9 cellular contexts compared by ENCODE assay signal in the genomic region with DNA sequence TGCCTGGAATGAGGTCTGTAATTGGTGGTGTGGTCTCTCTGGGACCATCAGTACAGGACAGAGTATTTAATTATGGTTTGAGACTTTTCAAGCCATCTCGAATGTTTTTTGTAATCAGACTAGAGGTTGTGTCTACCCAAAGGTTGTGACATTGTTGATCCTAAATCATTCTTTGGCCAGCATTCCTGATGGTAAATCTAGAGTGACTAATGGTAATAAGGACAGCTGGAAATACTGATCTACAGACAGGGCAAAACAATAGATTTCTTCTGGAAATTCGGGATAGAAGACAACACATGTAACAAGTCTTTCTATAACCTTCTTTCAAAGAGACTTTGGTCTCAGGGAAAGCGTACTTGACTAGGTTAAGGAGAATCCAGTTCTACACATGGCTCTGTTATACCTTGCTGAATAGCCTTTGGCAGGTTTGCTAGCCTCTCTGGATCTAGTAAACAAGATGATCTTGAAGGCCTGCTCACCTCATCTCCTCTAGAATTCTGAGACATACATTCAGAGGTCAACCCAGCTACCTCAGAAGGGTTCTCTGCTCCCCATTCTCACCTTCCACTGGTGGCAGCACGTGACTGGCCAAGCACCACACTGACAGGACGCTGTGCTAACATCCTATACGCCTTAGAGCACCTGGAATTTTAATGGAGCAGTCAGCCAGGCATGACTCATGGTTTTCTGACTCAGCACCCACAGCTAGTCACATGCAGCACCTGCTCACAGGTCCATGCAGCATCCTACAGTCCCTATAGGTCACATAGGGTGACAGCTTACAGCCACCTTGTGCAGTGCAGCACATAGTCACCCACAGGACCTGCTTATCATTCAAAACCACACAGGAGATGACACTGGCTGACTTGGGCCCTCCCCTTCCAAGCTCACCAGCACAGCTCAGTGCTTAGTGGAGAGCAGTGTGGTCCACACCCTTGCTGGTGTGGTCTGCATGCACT. TPM values are rescaled to one million over a fixed set of nuclear protein-coding genes. Genes with fewer than 3 reads are reported as not detected.
DNase-seq lines count a peak whose midpoint lies in the region; ATAC-seq and TF ChIP-seq lines count a peak whose summit lies in the region.
"Had no signal": no experiment of that assay in that cellular context is flagged by ENCODE, and none has a peak within 500 bp of the region (broad histone marks: within the 10 kb centered on the region; RNA-seq: fewer than 3 reads in every experiment).

No MANE protein-coding gene starts in this region.

- H3K4me3 Mint-ChIP-seq in activated naive CD8-positive, alpha-beta T cell treated with anti-CD3 and anti-CD28 coated beads for 36 hours = no peak overlapping the region
- H3K4me3 Mint-ChIP-seq in natural killer cell = no peak overlapping the region

- H3K4me3 ChIP-seq in testis (no peak overlapping the region), uterus (no peak overlapping the region)

- no peaks in the 10 kb centered on the region for H3K4me1 ChIP-seq in testis
- H3K4me1 ChIP-seq in uterus = no peaks in the 10 kb centered on the region

- H3K27ac Mint-ChIP-seq in activated naive CD8-positive, alpha-beta T cell treated with anti-CD3 and anti-CD28 coated beads for 36 hours = no peak overlapping the region
- peak overlapping the region; percentile 49 to 86 for H3K27ac Mint-ChIP-seq in natural killer cell

- H3K27ac ChIP-seq in testis (no peak overlapping the region), uterus (no peak overlapping the region)
- H3K27ac ChIP-seq: KMS-11 had no signal

- H3K27me3 ChIP-seq in testis = no peaks in the 10 kb centered on the region
- H3K27me3 ChIP-seq in uterus = no peaks in the 10 kb centered on the region

- H3K9me3 ChIP-seq in testis (no peaks in the 10 kb centered on the region), uterus (no peaks in the 10 kb centered on the region)

- peak; percentile 79 for DNase-seq in DMS153 (lab: John Stamatoyannopoulos, UW)
- peak; percentile 63 for DNase-seq in NCI-H2029 (lab: John Stamatoyannopoulos, UW)
- DNase-seq in activated naive CD8-positive, alpha-beta T cell treated with anti-CD3 and anti-CD28 coated beads for 36 hours = peak; percentile 14
- peak; percentile 59 for DNase-seq in natural killer cell
- no peak for DNase-seq in testis
- DNase-seq in effector CD8-positive, alpha-beta T cell (lab: John Stamatoyannopoulos, UW) = no peak
- no peak for DNase-seq in SK-N-DZ (ENCODE audit: low spot score)
- DNase-seq in uterus = no peak

- no peak for TF ChIP-seq POLR2A in testis (IDR thresholded peaks at IDR 0.05)
- TF ChIP-seq POLR2A in uterus (IDR thresholded peaks at IDR 0.05) = no peak

- H3K9me3 Mint-ChIP-seq in activated naive CD8-positive, alpha-beta T cell treated with anti-CD3 and anti-CD28 coated beads for 36 hours = peaks cover 14% of the 10 kb centered on the region
- H3K9me3 Mint-ChIP-seq in natural killer cell = peaks cover 3 to 9% of the 10 kb centered on the region in 2 donors

- peak; percentile 93 to 99 (median 96) for ATAC-seq in natural killer cell

- H3K36me3 ChIP-seq in testis (ENCODE audit: low read depth, missing control alignments) (no peaks in the 10 kb centered on the region), uterus (no peaks in the 10 kb centered on the region)

- TF ChIP-seq CTCF in natural killer cell (IDR thresholded peaks at IDR 0.05) = no peak
- TF ChIP-seq CTCF in testis (IDR thresholded peaks at IDR 0.05) = no peak
- no peak for TF ChIP-seq CTCF in uterus (IDR thresholded peaks at IDR 0.05)

- H3K27me3 Mint-ChIP-seq in activated naive CD8-positive, alpha-beta T cell treated with anti-CD3 and anti-CD28 coated beads for 36 hours = peaks cover 10% of the 10 kb centered on the region
- peaks cover 7 to 8% of the 10 kb centered on the region in 2 donors for H3K27me3 Mint-ChIP-seq in natural killer cell (ENCODE audit: low read depth in 2 of 2)

- peaks cover 2% of the 10 kb centered on the region for H3K36me3 Mint-ChIP-seq in activated naive CD8-positive, alpha-beta T cell treated with anti-CD3 and anti-CD28 coated beads for 36 hours
- peaks cover 12% of the 10 kb centered on the region for H3K36me3 Mint-ChIP-seq in natural killer cell

- 91 to 95% methylated on average over 5 to 6 of the region's 6 CpGs for WGBS in testis, 2 donors

- intact Hi-C loops in natural killer cell (cut with micrococcal nuclease) = loop anchor here (1.0 kb wide), 1 partner anchor 36 kb away; no protein-coding TSS in a partner anchor
- intact Hi-C loops in testis (cut with DNase I; ENCODE audit: low total_unique reads) = no loop called here
- intact Hi-C loops in uterus (cut with DNase I; ENCODE audit: low total_unique reads) = no loop called here

- peaks cover 7% of the 10 kb centered on the region for H3K4me1 Mint-ChIP-seq in activated naive CD8-positive, alpha-beta T cell treated with anti-CD3 and anti-CD28 coated beads for 36 hours
- peaks cover 17 to 21% of the 10 kb centered on the region in 2 donors for H3K4me1 Mint-ChIP-seq in natural killer cell

RNA-seq across cellular contexts. Expression of a gene that starts 12.2 kb away (rescaled TPM):
- total RNA-seq in activated naive CD8-positive, alpha-beta T cell treated with anti-CD3 and anti-CD28 coated beads for 36 hours = 1 to 10 TPM in 1 of 2 experiments, under 1 TPM in 1; 0.99 to 1.4 TPM
- total RNA-seq in natural killer cell (1 to 10 TPM; 1.7 to 2.6 (median 1.9) TPM), testis (10 to 100 TPM in 1 of 2 donors, 1 to 10 TPM in 1; 7.6 to 10.4 TPM), uterus (10 to 100 TPM in 1 of 4 donors, 1 to 10 TPM in 3; 2.9 to 12.4 (median 5.2) TPM)
- polyA plus RNA-seq in testis (ENCODE audit: insufficient read depth, low read depth, low replicate concordance) = 10.9 TPM
- polyA plus RNA-seq in SK-N-DZ (2014; cell fraction: cytosol; rRNA removed) = 0.03 and 0.38 TPM in 2 replicates
- 0.28 and 0.54 TPM in 2 replicates for polyA plus RNA-seq in SK-N-DZ (2014; cell fraction: nucleus; rRNA removed)

Comparison
In these comparisons a context has a peak if more than half of its experiments do, and no peak if none do; other contexts are left out.
1. DNase-seq: peak in DMS153 (single experiment), NCI-H2029 (single experiment), activated naive CD8-positive, alpha-beta T cell treated with anti-CD3 and anti-CD28 coated beads for 36 hours (single experiment) and natural killer cell (single experiment); none in testis (single experiment), effector CD8-positive, alpha-beta T cell (single experiment), SK-N-DZ (single experiment) and uterus (0 of 2).